Comparison of ENCODE assay signal across 1 cellular context in the genomic region with DNA sequence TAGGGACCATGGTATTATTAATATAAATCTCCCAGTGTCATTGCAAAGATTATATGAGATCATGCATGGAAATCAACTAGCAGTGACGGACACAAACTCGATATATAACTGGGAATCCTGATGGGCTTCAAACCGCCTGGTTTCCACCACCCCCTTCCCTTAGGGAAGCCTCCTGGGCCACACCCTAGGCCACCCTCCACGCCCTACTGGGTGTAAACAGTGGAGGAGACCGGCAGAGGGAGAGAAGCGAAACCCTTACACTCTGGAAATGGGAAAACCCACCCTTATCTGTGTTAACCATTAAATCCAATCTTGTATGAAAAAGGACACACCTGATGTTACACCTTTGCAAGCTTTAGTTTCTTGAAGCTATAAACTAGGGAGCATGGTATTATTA.
TF ChIP-seq lines count a peak whose summit lies in the region.

No MANE protein-coding gene starts in this region.

TF ChIP-seq in neural cell, 6 proteins besides CTCF, POLR2A, EP300 and RAD21 (continued from another document):
- no peak for TF ChIP-seq SMC3 (conservative IDR thresholded peaks at IDR 0.05; ENCODE audit: poor library complexity)
